Comparison of ENCODE assay signal across 8 cellular contexts in the genomic region with DNA sequence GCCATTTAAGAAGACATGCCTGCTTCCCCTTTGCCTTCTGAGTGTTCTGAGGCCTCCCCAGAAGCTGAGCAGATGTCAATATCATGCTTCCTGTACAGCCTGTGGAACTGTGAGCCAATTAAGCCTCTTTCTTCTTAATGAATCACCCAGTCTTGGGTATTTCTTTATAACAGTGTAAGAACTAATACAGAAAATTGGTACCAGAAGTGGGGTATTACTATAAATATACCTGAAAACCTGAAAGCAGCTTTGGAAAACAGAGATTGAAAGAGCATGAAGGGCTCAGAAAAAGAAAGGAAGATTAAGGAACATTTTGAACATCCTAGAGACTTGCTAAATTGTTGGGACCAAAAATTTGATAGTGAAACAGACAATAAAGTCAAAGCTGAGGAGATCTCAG. TPM values are rescaled to one million over a fixed set of nuclear protein-coding genes. Genes with fewer than 3 reads are reported as not detected.
"Had no signal": no experiment of that assay in that cellular context is flagged by ENCODE, and none has a peak within 500 bp of the region (broad histone marks: within the 10 kb centered on the region; RNA-seq: fewer than 3 reads in every experiment).

No MANE protein-coding gene starts in this region.

- H3K27ac Mint-ChIP-seq: GM23338, H9, HFFc6 had no signal

- H3K4me1 Mint-ChIP-seq: IgD-negative memory B cell had no signal

- DNase-seq: H9, HCEC 1CT, HFFc6, KG1 had no signal

- H3K4me3 ChIP-seq: GM23338 had no signal

- H3K27me3 Mint-ChIP-seq: IgD-negative memory B cell had no signal

- ATAC-seq: GM23338, HepG2 had no signal

- H3K27ac ChIP-seq: HL-60 had no signal

- H3K4me3 Mint-ChIP-seq: GM23338, H9, HFFc6 had no signal

RNA-seq across cellular contexts. Expression of gene RNF32, which starts 12.0 kb away (rescaled TPM):
- total RNA-seq: HepG2 had no signal
